ENCODE assay signal across 8 cellular contexts in the genomic region with DNA sequence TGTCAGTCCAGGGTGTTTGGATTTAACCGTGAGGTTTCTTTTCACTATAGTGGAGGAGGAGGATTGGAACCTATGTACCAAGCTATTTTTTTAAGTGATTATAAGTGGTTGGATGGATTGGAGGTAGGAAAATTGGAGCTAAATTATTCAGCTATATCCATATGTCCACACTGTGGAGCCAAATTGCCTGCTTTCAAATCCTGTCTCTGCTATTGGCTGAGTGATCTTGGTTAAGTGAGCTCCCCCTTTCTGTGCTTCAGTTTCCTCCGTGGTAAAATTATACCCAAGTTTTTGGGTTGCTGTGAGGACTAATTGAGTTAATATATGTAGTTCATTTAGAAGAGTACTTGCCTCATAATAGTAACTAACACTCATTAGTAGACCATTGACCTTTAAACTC. TPM values are rescaled to one million over a fixed set of nuclear protein-coding genes. Genes with fewer than 3 reads are reported as not detected.
DNase-seq lines count a peak whose midpoint lies in the region; ATAC-seq, FAIRE-seq and TF ChIP-seq lines count a peak whose summit lies in the region.

No MANE protein-coding gene starts in this region.

- H3K27me3 Mint-ChIP-seq in osteocyte (ENCODE audit: unreplicated experiment): no peaks in the 10 kb centered on the region

- H3K4me1 Mint-ChIP-seq in osteocyte (ENCODE audit: unreplicated experiment): peaks cover 51% of the 10 kb centered on the region

- DNase-seq in DMS53 (lab: John Stamatoyannopoulos, UW) (peak; percentile 2), DMS53 treated with DMSO at 0.1 percent for 48 hours (lab: John Stamatoyannopoulos, UW; ENCODE audit: unreplicated experiment) (no peak), NCI-H1417 (lab: John Stamatoyannopoulos, UW) (peak in 2 of 3 experiments; percentile 11 to 61), astrocyte of the spinal cord (ENCODE audit: low read depth, low spot score) (peak; percentile 68), osteocyte (ENCODE audit: extremely low spot score, unreplicated experiment) (no peak), GM12891 (ENCODE audit: insufficient read length, low spot score) (no peak), DMS79 (lab: John Stamatoyannopoulos, UW) (no peak)
- no peak for DNase-seq in stimulated activated naive CD8-positive, alpha-beta T cell treated with anti-CD3 and anti-CD28 coated beads, Interleukin-15, Interleukin-2, amounts not matched to agents 100 U/mL and 50 U/mL, for 24 hours

- no peak overlapping the region for H3K4me3 ChIP-seq in astrocyte of the spinal cord (ENCODE audit: low read depth, low read length)

- H3K36me3 Mint-ChIP-seq in osteocyte (ENCODE audit: unreplicated experiment): peaks cover under 1% of the 10 kb centered on the region

- no peaks in the 10 kb centered on the region for H3K9me3 Mint-ChIP-seq in osteocyte (ENCODE audit: unreplicated experiment)

- TF ChIP-seq CTCF in astrocyte of the spinal cord (IDR thresholded peaks at IDR 0.05; ENCODE audit: low read depth, low read length) (peak; percentile 39), osteocyte (IDR thresholded peaks at IDR 0.05) (peak; percentile 66)

- no peak for ATAC-seq in stimulated activated naive CD8-positive, alpha-beta T cell treated with anti-CD3 and anti-CD28 coated beads, Interleukin-15, Interleukin-2, amounts not matched to agents 100 U/mL and 50 U/mL, for 24 hours

- TF ChIP-seq POLR2A in GM12891 (IDR thresholded peaks at IDR 0.05; ENCODE audit: low read depth, low read length): no peak

- H3K27ac Mint-ChIP-seq in osteocyte (ENCODE audit: unreplicated experiment): no peak overlapping the region

- FAIRE-seq in GM12891 (lab: Jason Lieb, UNC): no peak

- no peak overlapping the region for H3K4me3 Mint-ChIP-seq in osteocyte (ENCODE audit: unreplicated experiment)

- in situ Hi-C loops in astrocyte of the spinal cord (cut with HindIII; ENCODE audit: low sequenced_read_pairs): no loop called here

TF ChIP-seq in GM12891, 5 proteins besides CTCF, POLR2A, EP300 and RAD21:
- TF ChIP-seq TAF1 (IDR thresholded peaks at IDR 0.05; ENCODE audit: low read depth, low read length): no peak
- no peak for TF ChIP-seq POLR2AphosphoS5 (IDR thresholded peaks at IDR 0.05; ENCODE audit: low read depth, low read length)
- no peak for TF ChIP-seq SPI1 (IDR thresholded peaks at IDR 0.05; ENCODE audit: low read depth, low read length)
- TF ChIP-seq POU2F2 (IDR thresholded peaks at IDR 0.05; ENCODE audit: low read depth, low read length): no peak
- TF ChIP-seq PAX5 (IDR thresholded peaks at IDR 0.05; ENCODE audit: insufficient read depth, low read length, severe bottlenecking): no peak

RNA-seq across cellular contexts. Expression of a gene that starts 2.5 kb away (rescaled TPM):
- 11.6 and 13.1 TPM in 2 replicates for total RNA-seq in osteocyte
- 12.0 TPM for polyA plus RNA-seq in GM12891 (2012; ENCODE audit: low read depth, missing spikeins)

RNA-seq across cellular contexts. Expression of a gene that starts 3.1 kb away (rescaled TPM):
- total RNA-seq in osteocyte: 36.8 and 37.2 TPM in 2 replicates
- 19.0 TPM for polyA plus RNA-seq in GM12891 (2012; ENCODE audit: low read depth, missing spikeins)

RNA-seq across cellular contexts. Expression of a gene that starts 34.7 kb away (rescaled TPM):
- 212 and 231 TPM in 2 replicates for total RNA-seq in osteocyte
- 65.2 TPM for polyA plus RNA-seq in GM12891 (2012; ENCODE audit: low read depth, missing spikeins)

Comparison
In these comparisons a context has a peak if more than half of its experiments do, and no peak if none do; other contexts are left out.
1. DNase-seq: peak in DMS53 (single experiment), NCI-H1417 (2 of 3) and astrocyte of the spinal cord (single experiment); none in DMS53 treated with DMSO at 0.1 percent for 48 hours (single experiment), osteocyte (single experiment), GM12891 (single experiment), stimulated activated naive CD8-positive, alpha-beta T cell treated with anti-CD3 and anti-CD28 coated beads, Interleukin-15, Interleukin-2, amounts not matched to agents 100 U/mL and 50 U/mL, for 24 hours (single experiment) and DMS79 (single experiment).